Comparison of ENCODE assay signal across 12 cellular contexts in the genomic region with DNA sequence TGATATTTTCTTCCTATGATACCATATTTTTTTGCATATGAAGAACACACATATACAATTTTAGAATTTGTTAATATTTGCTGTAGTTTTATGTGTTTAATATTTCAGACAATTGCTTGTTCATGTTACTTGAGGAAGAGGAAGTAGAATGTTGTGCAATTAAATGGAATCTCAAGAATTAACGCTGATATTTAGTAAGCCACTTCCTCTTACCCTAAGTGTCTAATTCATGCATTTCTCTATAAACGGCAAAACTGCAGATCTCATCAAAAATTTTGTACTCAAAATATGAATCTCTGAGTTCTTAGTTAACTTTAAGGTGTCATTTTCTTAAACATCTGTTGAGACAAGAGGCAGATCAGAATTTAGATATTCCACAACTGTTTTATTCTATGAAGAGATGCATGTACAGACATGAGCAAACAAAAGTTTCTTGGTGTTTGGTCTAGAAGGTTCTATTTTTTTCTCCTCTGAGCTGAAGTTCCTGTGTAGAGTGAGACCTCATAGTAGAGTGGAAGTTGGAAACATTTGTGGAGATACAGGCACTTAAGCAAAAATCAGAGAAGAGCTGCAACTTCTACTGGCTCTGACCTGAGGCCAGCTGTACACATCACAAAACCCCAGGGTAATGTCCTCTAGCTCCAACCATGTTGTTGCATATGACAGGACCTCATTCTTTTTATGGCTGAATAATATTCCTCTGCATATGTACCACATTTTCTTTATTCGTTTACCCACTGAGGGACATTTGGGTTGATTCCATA. TPM values are rescaled to one million over a fixed set of nuclear protein-coding genes. Genes with fewer than 3 reads are reported as not detected.
DNase-seq lines count a peak whose midpoint lies in the region; ATAC-seq and TF ChIP-seq lines count a peak whose summit lies in the region.
"Had no signal": no experiment of that assay in that cellular context is flagged by ENCODE, and none has a peak within 500 bp of the region (broad histone marks: within the 10 kb centered on the region; RNA-seq: fewer than 3 reads in every experiment).

No MANE protein-coding gene starts in this region.

- RAD21 ChIA-PET in HCT116 (lab: Charles Lee; ENCODE audit: low non-redundant PET in 1 of 2, low total read pairs in 2 of 2, uncharacterized antibody in 2 of 2, unreplicated experiment in 2 of 2), result no interaction called here

- TF ChIP-seq CTCF in HCT116 (IDR thresholded peaks at IDR 0.05 in 2 of 3, conservative IDR thresholded peaks at IDR 0.05 in 1 of 3; ENCODE audit: borderline replicate concordance in 1 of 3, insufficient read depth in 1 of 3, low read depth in 2 of 3, low read length in 2 of 3) (no peak), RWPE2 (IDR thresholded peaks at IDR 0.05; ENCODE audit: poor library complexity, severe bottlenecking) (no peak), fibroblast of pulmonary artery (IDR thresholded peaks at IDR 0.05; ENCODE audit: low read length, missing control alignments) (no peak)

- peak overlapping the region; percentile 68 for H3K14ac ChIP-seq in trophoblast cell (ENCODE audit: low read length)

- intact Hi-C loops in HCT116 (cut with micrococcal nuclease), result no loop called here

- H3K4me2 ChIP-seq in HCT116 (ENCODE audit: low read length) (peak overlapping the region; percentile 46; the same call in 1 of the 2 replicates), trophoblast cell (ENCODE audit: low read length) (no peak overlapping the region)

- H2AFZ ChIP-seq in HCT116 (ENCODE audit: low read depth, low read length, poor library complexity, severe bottlenecking) (no peak overlapping the region), trophoblast cell (ENCODE audit: insufficient read depth, low read length, poor library complexity) (no peak overlapping the region)

- no peak overlapping the region for H2AK5ac ChIP-seq in trophoblast cell (ENCODE audit: low read length)

- H3K18ac ChIP-seq in trophoblast cell (ENCODE audit: low read length), result no peak overlapping the region

- H3K79me1 ChIP-seq in trophoblast cell (ENCODE audit: low read length), result peaks cover 45% of the 10 kb centered on the region

- CTCF ChIA-PET in HCT116 (lab: Charles Lee), result interaction anchor here (0.9 kb wide), 1 partner anchor 46 kb away, joined by 3 read pairs; no protein-coding TSS in a partner anchor

- no peak for TF ChIP-seq POLR2A in HCT116 (IDR thresholded peaks at IDR 0.05; ENCODE audit: borderline replicate concordance, extremely low read depth, insufficient read depth, insufficient read length)

- no peak for TF ChIP-seq RAD21 in HCT116 (IDR thresholded peaks at IDR 0.05; ENCODE audit: low read depth)

- H2BK12ac ChIP-seq in trophoblast cell (ENCODE audit: low read length), result peak overlapping the region; percentile 82

- no peaks in the 10 kb centered on the region for H4K20me1 ChIP-seq in HCT116 (ENCODE audit: insufficient read depth)

- no CpG with 5 or more reads among the region's 3 CpGs for WGBS in trophoblast cell (ENCODE audit: extremely low coverage, insufficient coverage, insufficient read length)

- H3K27me3 ChIP-seq in HCT116 (ENCODE audit: insufficient read depth, low read length), result peaks cover 79% of the 10 kb centered on the region
- no peaks in the 10 kb centered on the region for H3K27me3 ChIP-seq in RWPE2 (ENCODE audit: insufficient read depth, poor library complexity, severe bottlenecking)
- H3K27me3 ChIP-seq in trophoblast cell (ENCODE audit: insufficient read depth, low read length), result no peaks in the 10 kb centered on the region

- H3K79me2 ChIP-seq in HCT116 (ENCODE audit: insufficient read depth, low read length) (no peaks in the 10 kb centered on the region), trophoblast cell (ENCODE audit: control insufficient read depth, insufficient read depth, low read length, poor library complexity) (peaks cover 8% of the 10 kb centered on the region)

- peaks cover 23 to 33% of the 10 kb centered on the region in 2 experiments for H3K4me1 ChIP-seq in HCT116 (ENCODE audit: control insufficient read depth in 1 of 2, insufficient read depth in 2 of 2, low read length in 2 of 2)
- peaks cover 61% of the 10 kb centered on the region for H3K4me1 ChIP-seq in RWPE2 (ENCODE audit: insufficient read depth, poor library complexity, severe bottlenecking)
- peaks cover 6 to 17% of the 10 kb centered on the region in 2 experiments for H3K4me1 ChIP-seq in trophoblast cell (ENCODE audit: control insufficient read depth in 1 of 2, insufficient read depth in 2 of 2, low read length in 2 of 2)

- peak overlapping the region; percentile 95 for H4K91ac ChIP-seq in trophoblast cell (ENCODE audit: low read depth, low read length)

- no peak overlapping the region for H3K9ac ChIP-seq in HCT116 (ENCODE audit: low read length)
- no peak overlapping the region for H3K9ac ChIP-seq in trophoblast cell (ENCODE audit: low read length)

- H3K36me3 ChIP-seq in HCT116 (ENCODE audit: control insufficient read depth in 1 of 2, insufficient read depth in 2 of 2, low read length in 2 of 2) (no peaks in the 10 kb centered on the region), RWPE2 (ENCODE audit: low read depth) (no peaks in the 10 kb centered on the region), trophoblast cell (ENCODE audit: control insufficient read depth in 1 of 2, insufficient read depth in 2 of 2, low read length in 2 of 2) (no peaks in the 10 kb centered on the region)

- POLR2A ChIA-PET in HCT116 (lab: Charles Lee), result no interaction called here

- no peak overlapping the region for H3K27ac ChIP-seq in HCT116 (ENCODE audit: low read depth, low read length)
- H3K27ac ChIP-seq in RWPE2 (ENCODE audit: poor library complexity, severe bottlenecking), result peak overlapping the region; percentile 99
- peak overlapping the region; percentile 60 for H3K27ac ChIP-seq in trophoblast cell (ENCODE audit: low read depth, low read length)

- H2BK5ac ChIP-seq in trophoblast cell (ENCODE audit: low read depth, low read length, poor library complexity), result peak overlapping the region; percentile 92

- H3K9me2 ChIP-seq in HCT116 (ENCODE audit: insufficient read depth), result no peaks in the 10 kb centered on the region

- no peak for DNase-seq in HCT116 (ENCODE audit: low read depth, low spot score)
- DNase-seq in RWPE2 (ENCODE audit: low spot score), result no peak
- peak; percentile 85 for DNase-seq in fibroblast of pulmonary artery (ENCODE audit: low read depth)
- DNase-seq in trophoblast cell, result peak in 1 of 2 donors; percentile 53
- no peak for DNase-seq in hepatic stellate cell (ENCODE audit: low spot score)
- no peak for DNase-seq in stimulated activated CD4-positive, alpha-beta T cell treated with anti-CD3 and anti-CD28 coated beads, Interleukin-12 subunit alpha, Interleukin-12 subunit beta, amount 100 ng/mL, for 4 hours
- no peak for DNase-seq in DMS79 (lab: John Stamatoyannopoulos, UW)
- DNase-seq: activated CD4-positive, alpha-beta T cell treated with anti-CD3 and anti-CD28 coated beads, Interleukin-2, amount 50 U/mL, for 4 hours; NCI-H1092; posterior cingulate gyrus had no signal

- H4K12ac ChIP-seq in trophoblast cell (ENCODE audit: low read depth, low read length), result no peak overlapping the region

- peak overlapping the region; percentile 87 for H3K4ac ChIP-seq in trophoblast cell (ENCODE audit: low read depth, low read length)

- H2BK120ac ChIP-seq in trophoblast cell (ENCODE audit: insufficient read depth, low read length, poor library complexity), result peak overlapping the region; percentile 92

- H3K23ac ChIP-seq in trophoblast cell (ENCODE audit: low read length), result no peak overlapping the region

- ATAC-seq in HCT116, result no peak
- peak; percentile 31 for ATAC-seq in RWPE2 (ENCODE audit: low read depth)
- ATAC-seq in HG03354 (IDR thresholded peaks at IDR 0.05; ENCODE audit: poor library complexity, severe bottlenecking, unreplicated experiment), result no peak

- BruUV-seq in HCT116 (replicated peaks; lab: Mats Ljungman, UMichigan), result no TSS peak

- H3K4me3 ChIP-seq in HCT116 (replicated peaks in 1 of 2; ENCODE audit: low read depth in 1 of 2, low read length in 2 of 2), result no peak overlapping the region
- no peak overlapping the region for H3K4me3 ChIP-seq in RWPE2 (ENCODE audit: severe bottlenecking)
- H3K4me3 ChIP-seq in fibroblast of pulmonary artery (replicated peaks; ENCODE audit: low read depth, low read length), result no peak overlapping the region
- no peak overlapping the region for H3K4me3 ChIP-seq in trophoblast cell (ENCODE audit: low read depth, low read length)

- H3K9me3 ChIP-seq in HCT116 (ENCODE audit: control insufficient read depth in 1 of 2, insufficient read depth in 1 of 2, low read depth in 1 of 2, low read length in 2 of 2), result no peaks in the 10 kb centered on the region
- no peaks in the 10 kb centered on the region for H3K9me3 ChIP-seq in RWPE2 (ENCODE audit: severe bottlenecking)
- no peaks in the 10 kb centered on the region for H3K9me3 ChIP-seq in trophoblast cell (ENCODE audit: insufficient read depth, low read depth, low read length)

- H4K8ac ChIP-seq in trophoblast cell (ENCODE audit: low read depth, low read length), result no peak overlapping the region

TF ChIP-seq in HCT116, 20 proteins besides CTCF, POLR2A, EP300 and RAD21:
- TF ChIP-seq CEBPB (IDR thresholded peaks at IDR 0.05; ENCODE audit: low read depth), result peak; percentile 66; the same call in 1 of the 2 replicates
- no peak for TF ChIP-seq POLR2AphosphoS5 (IDR thresholded peaks at IDR 0.05; ENCODE audit: low read depth, low read length)
- TF ChIP-seq, protein P1, sequence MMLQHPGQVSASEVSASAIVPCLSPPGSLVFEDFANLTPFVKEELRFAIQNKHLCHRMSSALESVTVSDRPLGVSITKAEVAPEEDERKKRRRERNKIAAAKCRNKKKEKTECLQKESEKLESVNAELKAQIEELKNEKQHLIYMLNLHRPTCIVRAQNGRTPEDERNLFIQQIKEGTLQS (IDR thresholded peaks at IDR 0.05), result no peak
- TF ChIP-seq SP1 (IDR thresholded peaks at IDR 0.05; ENCODE audit: low read depth), result no peak
- no peak for TF ChIP-seq CBX3 (IDR thresholded peaks at IDR 0.05; ENCODE audit: low read depth)

RNA-seq across cellular contexts. Expression of gene TGFBI, which starts 16.6 kb away (rescaled TPM):
- total RNA-seq in HCT116 (2021; ENCODE audit: unreplicated experiment), result 0.64 TPM
- polyA plus RNA-seq in HCT116 (2012), result 0.05 TPM in 1 of 2 replicates, not detected in the other
- polyA plus RNA-seq in trophoblast cell (2013), result 3,939 and 3,953 TPM in 2 replicates
- total RNA-seq: OCI-LY7 had no signal

RNA-seq across cellular contexts. Expression of gene LECT2, which starts 57.4 kb away (rescaled TPM):
- not detected for total RNA-seq in HCT116 (2021; ENCODE audit: unreplicated experiment)
- not detected in 2 replicates for polyA plus RNA-seq in HCT116 (2012)
- 0.05 TPM in 1 of 2 replicates, not detected in the other for polyA plus RNA-seq in trophoblast cell (2013)
- total RNA-seq: OCI-LY7 had no signal
